21 cellular contexts compared by ENCODE assay signal in genomic region chr15:77999486-77999885, GRCh38.
DNase-seq lines count a peak whose midpoint lies in the region; ATAC-seq, FAIRE-seq and TF ChIP-seq lines count a peak whose summit lies in the region.
"Had no signal": no experiment of that assay in that cellular context is flagged by ENCODE, and none has a peak within 500 bp of the region (broad histone marks: within the 10 kb centered on the region; RNA-seq: fewer than 3 reads in every experiment).

No MANE protein-coding gene starts in this region.

- intact Hi-C loops in kidney (cut with DNase I) (no loop called here), posterior vena cava (cut with DNase I) (no loop called here)
- intact Hi-C loops in activated naive CD4-positive, alpha-beta T cell treated with anti-CD3 and anti-CD28 coated beads for 36 hours (cut with micrococcal nuclease), result no loop called here

- H3K4me3 ChIP-seq in kidney (ENCODE audit: low read length in 2 of 2), result no peak overlapping the region
- no peak overlapping the region for H3K4me3 ChIP-seq in subcutaneous abdominal adipose tissue (ENCODE audit: low read depth in 1 of 5, low read length in 5 of 5)
- H3K4me3 ChIP-seq: BLaER1, HAP-1 had no signal

- H3K4me1 ChIP-seq in kidney (ENCODE audit: control insufficient read depth in 1 of 2, insufficient read depth in 1 of 2, low read depth in 1 of 2, low read length in 2 of 2) (peaks cover 0 to 7% of the 10 kb centered on the region in 2 donors), subcutaneous abdominal adipose tissue (ENCODE audit: control insufficient read depth in 5 of 5, insufficient read depth in 5 of 5, low read length in 5 of 5) (peaks cover 0 to 64% (median 43%) of the 10 kb centered on the region in 5 donors)
- H3K4me1 ChIP-seq: Caco-2, HAP-1 had no signal

- TF ChIP-seq POLR2A in GM12892 (IDR thresholded peaks at IDR 0.05; ENCODE audit: low read depth, low read length), result no peak

- no peak for TF ChIP-seq CTCF in kidney (IDR thresholded peaks at IDR 0.05; ENCODE audit: borderline replicate concordance, extremely low read depth, insufficient read depth)

- FAIRE-seq in GM12892 (lab: Jason Lieb, UNC) (peak; percentile 84), kidney (lab: Jason Lieb, UNC) (no peak)
- FAIRE-seq: A204.1, H54 had no signal

- H3K4me1 Mint-ChIP-seq in activated naive CD4-positive, alpha-beta T cell treated with anti-CD3 and anti-CD28 coated beads for 36 hours (ENCODE audit: low read depth), result peaks cover 2% of the 10 kb centered on the region

- H3K27ac ChIP-seq in kidney (ENCODE audit: low read depth in 2 of 2, low read length in 2 of 2) (no peak overlapping the region), subcutaneous abdominal adipose tissue (ENCODE audit: low read depth, low read length) (peak overlapping the region; percentile 46)
- H3K27ac ChIP-seq: 22Rv1, BLaER1, C4-2B had no signal

- peaks cover 5% of the 10 kb centered on the region for H3K36me3 Mint-ChIP-seq in activated naive CD4-positive, alpha-beta T cell treated with anti-CD3 and anti-CD28 coated beads for 36 hours (ENCODE audit: low read depth)

- ATAC-seq in GM21360 (IDR thresholded peaks at IDR 0.05; ENCODE audit: unreplicated experiment), result no peak

- no peaks in the 10 kb centered on the region for H3K9me3 ChIP-seq in kidney (ENCODE audit: control insufficient read depth in 1 of 2, low read length in 2 of 2)
- H3K9me3 ChIP-seq in subcutaneous abdominal adipose tissue (ENCODE audit: control insufficient read depth in 5 of 5, low read length in 5 of 5), result no peaks in the 10 kb centered on the region
- H3K9me3 ChIP-seq: BLaER1, Caco-2, HAP-1 had no signal

- H3K27me3 Mint-ChIP-seq in activated naive CD4-positive, alpha-beta T cell treated with anti-CD3 and anti-CD28 coated beads for 36 hours (ENCODE audit: low read depth), result no peaks in the 10 kb centered on the region
- H3K27me3 Mint-ChIP-seq: B cell; CD4-positive, CD25-positive, alpha-beta regulatory T cell had no signal

- H3K36me3 ChIP-seq in kidney (ENCODE audit: control insufficient read depth in 1 of 2, insufficient read depth in 2 of 2, low read length in 2 of 2), result peaks cover 13 to 38% of the 10 kb centered on the region in 2 donors
- peaks cover 2 to 82% (median 57%) of the 10 kb centered on the region in 5 donors for H3K36me3 ChIP-seq in subcutaneous abdominal adipose tissue (ENCODE audit: control insufficient read depth in 5 of 5, insufficient read depth in 5 of 5, low read length in 5 of 5)

- H3K9ac ChIP-seq in kidney (ENCODE audit: low read length in 2 of 2), result no peak overlapping the region
- no peak overlapping the region for H3K9ac ChIP-seq in subcutaneous abdominal adipose tissue (ENCODE audit: low read length in 5 of 5)
- H3K9ac ChIP-seq: BLaER1 had no signal

- CTCF ChIA-PET in activated naive CD4-positive, alpha-beta T cell treated with anti-CD3 and anti-CD28 coated beads for 36 hours (lab: Charles Lee), result interaction anchor here (0.8 to 3.9 kb wide), 6 partner anchors 19 to 113 kb away, joined by 3 to 49 read pairs (median 4); no protein-coding TSS in a partner anchor

- H3K27ac Mint-ChIP-seq in activated naive CD4-positive, alpha-beta T cell treated with anti-CD3 and anti-CD28 coated beads for 36 hours, result no peak overlapping the region
- H3K27ac Mint-ChIP-seq: CD4-positive, CD25-positive, alpha-beta regulatory T cell; HFFc6 had no signal

- H3K9me3 Mint-ChIP-seq in activated naive CD4-positive, alpha-beta T cell treated with anti-CD3 and anti-CD28 coated beads for 36 hours, result no peaks in the 10 kb centered on the region
- H3K9me3 Mint-ChIP-seq: CD4-positive, CD25-positive, alpha-beta regulatory T cell; CD8-positive, alpha-beta T cell; HFFc6 had no signal

- DNase-seq in GM12892 (ENCODE audit: insufficient read length), result no peak
- DNase-seq in kidney, result peak; percentile 58
- DNase-seq in posterior vena cava (ENCODE audit: low spot score), result peak; percentile 62
- DNase-seq in activated naive CD4-positive, alpha-beta T cell treated with anti-CD3 and anti-CD28 coated beads for 36 hours, result no peak
- DNase-seq in iPS-NIHi7 (ENCODE audit: extremely low spot score), result no peak
- DNase-seq: DMS79 treated with DMSO at 0.1 percent for 48 hours, GF-D8, GOT3 had no signal

- H3K27me3 ChIP-seq in subcutaneous abdominal adipose tissue (ENCODE audit: control insufficient read depth in 5 of 5, insufficient read depth in 4 of 5, low read length in 5 of 5), result no peaks in the 10 kb centered on the region
- H3K27me3 ChIP-seq: BLaER1 had no signal

- no peak overlapping the region for H3K4me3 Mint-ChIP-seq in activated naive CD4-positive, alpha-beta T cell treated with anti-CD3 and anti-CD28 coated beads for 36 hours
- H3K4me3 Mint-ChIP-seq: B cell; CD4-positive, CD25-positive, alpha-beta regulatory T cell; CD8-positive, alpha-beta T cell; HFFc6 had no signal

Comparison
In these comparisons a context has a peak if more than half of its experiments do, and no peak if none do; other contexts are left out.
1. DNase-seq: peak in kidney (single experiment) and posterior vena cava (single experiment); none in GM12892 (single experiment), activated naive CD4-positive, alpha-beta T cell treated with anti-CD3 and anti-CD28 coated beads for 36 hours (single experiment) and iPS-NIHi7 (single experiment).